ENCODE assay signal across 8 cellular contexts in the genomic region with DNA sequence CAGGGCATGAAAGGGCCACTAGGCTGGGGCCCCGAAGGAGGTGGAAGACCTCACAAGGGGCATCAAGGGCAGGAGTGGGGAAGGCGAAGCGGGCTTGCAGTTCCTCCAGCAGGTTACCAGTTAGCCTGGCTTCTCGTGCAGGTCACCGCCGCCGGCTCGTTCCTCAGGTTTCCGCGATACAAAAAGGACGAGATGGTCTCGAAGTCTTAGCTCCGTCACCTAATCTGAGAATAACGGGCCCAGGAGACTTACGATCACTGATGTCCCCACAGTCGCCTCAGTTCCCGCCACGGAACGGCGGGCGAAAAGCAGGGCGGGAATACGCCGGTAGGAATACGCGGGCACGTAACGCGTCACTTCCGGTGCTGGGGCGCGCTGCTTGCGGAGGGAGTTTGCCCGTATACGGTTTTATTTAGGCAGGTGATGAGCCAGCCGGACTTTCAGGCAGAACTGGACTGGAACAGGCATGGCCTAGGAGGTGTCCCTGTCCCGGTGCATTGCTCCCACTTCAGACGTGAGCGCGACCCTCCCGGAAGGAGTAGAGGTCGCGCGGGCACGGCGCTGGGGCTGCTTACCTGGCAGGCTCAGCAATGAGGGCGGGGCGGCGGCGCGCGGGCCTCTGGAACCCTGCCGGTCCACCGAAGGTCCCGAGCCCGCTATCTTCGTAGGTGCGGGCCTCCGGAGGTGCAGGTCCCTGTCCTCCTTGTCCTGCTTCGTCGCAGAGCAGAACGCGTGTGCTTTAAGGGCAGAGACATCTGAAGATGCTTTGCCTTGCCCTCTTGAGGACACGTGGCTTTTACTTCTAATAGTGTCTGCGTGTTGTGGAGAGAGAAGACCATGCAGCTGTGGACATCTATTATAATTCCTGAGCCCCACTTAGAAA. TPM values are rescaled to one million over a fixed set of nuclear protein-coding genes. Genes with fewer than 3 reads are reported as not detected.
DNase-seq lines count a peak whose midpoint lies in the region; ATAC-seq and TF ChIP-seq lines count a peak whose summit lies in the region.

A gene with protein sequence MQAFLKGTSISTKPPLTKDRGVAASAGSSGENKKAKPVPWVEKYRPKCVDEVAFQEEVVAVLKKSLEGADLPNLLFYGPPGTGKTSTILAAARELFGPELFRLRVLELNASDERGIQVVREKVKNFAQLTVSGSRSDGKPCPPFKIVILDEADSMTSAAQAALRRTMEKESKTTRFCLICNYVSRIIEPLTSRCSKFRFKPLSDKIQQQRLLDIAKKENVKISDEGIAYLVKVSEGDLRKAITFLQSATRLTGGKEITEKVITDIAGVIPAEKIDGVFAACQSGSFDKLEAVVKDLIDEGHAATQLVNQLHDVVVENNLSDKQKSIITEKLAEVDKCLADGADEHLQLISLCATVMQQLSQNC (minus strand): TSS at position 310 of the 883 bp plus-strand sequence. CDS start 1,769 bp downstream, outside the sequence.

- ATAC-seq in HG02623 (IDR thresholded peaks at IDR 0.05; ENCODE audit: unreplicated experiment) = peak; percentile 92
- peak; percentile 93 to 97 for ATAC-seq in upper lobe of left lung (ENCODE audit: low FRiP score in 2 of 2)

- intact Hi-C loops in cardiac septum (cut with DNase I) = loop anchor here (1.0 to 2.0 kb wide), 2 partner anchors 21 to 22 kb away; no protein-coding TSS in a partner anchor

- peak; percentile 89 for DNase-seq in NCI-H1105 (lab: John Stamatoyannopoulos, UW)
- peak; percentile 87 for DNase-seq in SW480 (ENCODE audit: low spot score)
- DNase-seq in activated naive CD8-positive, alpha-beta T cell treated with anti-CD3 and anti-CD28 coated beads, Interleukin-2, amount 50 U/mL, for 16 hours (ENCODE audit: low read depth, low spot score) = peak; percentile 75
- DNase-seq in cardiac septum (ENCODE audit: low spot score) = peak; percentile 94
- peak; percentile 74 for DNase-seq in pons (ENCODE audit: low spot score)
- peak; percentile 88 to 96 for DNase-seq in upper lobe of left lung

- H3K4me3 ChIP-seq in GM12875 (ENCODE audit: low read depth, low read length) = peak within 1 kb of the TSS; percentile 57
- H3K4me3 ChIP-seq in upper lobe of left lung = peak within 1 kb of the TSS; percentile 31 to 85 (median 76)

- peaks cover 9 to 18% (median 15%) of the 10 kb centered on the region in 4 donors for H3K4me1 ChIP-seq in upper lobe of left lung

- no peak for TF ChIP-seq EP300 in upper lobe of left lung (IDR thresholded peaks at IDR 0.05)

- H3K36me3 ChIP-seq in upper lobe of left lung = peaks cover 0 to 14% (median 2%) of the 10 kb centered on the region in 4 donors

- TF ChIP-seq CTCF in GM12875 (IDR thresholded peaks at IDR 0.05; ENCODE audit: borderline replicate concordance, insufficient read depth, low read depth, low read length) (no peak), upper lobe of left lung (IDR thresholded peaks at IDR 0.05) (no peak)

- peak in 3 of 4 donors; percentile 9 to 72 (median 53) for TF ChIP-seq POLR2A in upper lobe of left lung (IDR thresholded peaks at IDR 0.05)

- peak within 1 kb of the TSS; percentile 83 to 91 (median 85) for H3K27ac ChIP-seq in upper lobe of left lung

- H3K9me3 ChIP-seq in upper lobe of left lung = no peaks in the 10 kb centered on the region

- WGBS in upper lobe of left lung, 2 donors = 1 to 7% methylated on average over 3 to 43 of the region's 65 CpGs

- no peaks in the 10 kb centered on the region for H3K27me3 ChIP-seq in upper lobe of left lung

RNA-seq across cellular contexts. Expression of the gene that starts here (rescaled TPM):
- total RNA-seq in cardiac septum = 6.4 TPM
- 10 to 100 TPM in 1 of 6 donors, 1 to 10 TPM in 5; 6.0 to 14.9 (median 8.7) TPM for total RNA-seq in upper lobe of left lung

Comparison
In these comparisons a context has a peak if more than half of its experiments do, and no peak if none do; other contexts are left out.
1. Peak in every context shown above with its lines: DNase-seq, ATAC-seq, H3K4me3 ChIP-seq and H3K27ac ChIP-seq.